Comparison of ENCODE assay signal across 22 cellular contexts in the genomic region with DNA sequence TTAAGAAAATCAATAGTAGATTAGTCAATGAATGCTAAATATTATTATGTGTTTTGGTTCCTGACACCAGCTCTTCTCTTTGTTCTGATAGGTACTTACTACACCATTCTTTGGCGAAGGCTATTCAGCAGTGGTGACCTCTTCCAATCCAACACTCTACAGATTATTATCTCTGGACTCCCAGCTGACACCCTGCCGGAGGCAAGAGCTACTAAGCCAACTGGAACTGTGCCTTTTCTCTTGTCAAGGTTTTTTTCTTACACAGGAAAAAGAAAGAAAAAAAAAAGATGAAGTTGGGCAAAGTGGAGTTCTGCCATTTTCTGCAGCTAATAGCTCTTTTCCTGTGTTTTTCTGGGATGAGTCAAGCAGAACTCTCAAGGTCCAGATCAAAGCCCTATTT. TPM values are rescaled to one million over a fixed set of nuclear protein-coding genes. Genes with fewer than 3 reads are reported as not detected.
"Had no signal": no experiment of that assay in that cellular context is flagged by ENCODE, and none has a peak within 500 bp of the region (broad histone marks: within the 10 kb centered on the region; RNA-seq: fewer than 3 reads in every experiment).

No MANE protein-coding gene starts in this region.

- H3K36me3 Mint-ChIP-seq: activated CD4-positive, alpha-beta memory T cell treated with anti-CD3 and anti-CD28 coated beads for 36 hours; activated naive CD8-positive, alpha-beta T cell treated with anti-CD3 and anti-CD28 coated beads, Interleukin-2, amount 10 ng/mL, durations not matched to agents 7 days and 5 days; stimulated activated memory B cell treated with anti-CD40 and anti-IgM and Interleukin-4, amounts not matched to agents 10 μg/mL and 1 μg/mL and 100 μg/mL, for 72 hours had no signal

- H3K36me3 ChIP-seq: lower lobe of right lung, spleen, upper lobe of left lung had no signal

- H3K27ac ChIP-seq: body of pancreas, coronary artery, foreskin keratinocyte, lower lobe of right lung, spleen, testis, upper lobe of left lung had no signal

- H3K27me3 Mint-ChIP-seq: activated CD4-positive, alpha-beta memory T cell treated with anti-CD3 and anti-CD28 coated beads for 36 hours; activated naive CD8-positive, alpha-beta T cell treated with anti-CD3 and anti-CD28 coated beads, Interleukin-2, amount 10 ng/mL, durations not matched to agents 7 days and 5 days; natural killer cell treated with Interleukin-12 subunit alpha and Interleukin-12 subunit beta and Interleukin-15 and Interleukin-18, amount 100 ng/mL, for 72 hours; stimulated activated memory B cell treated with anti-CD40 and anti-IgM and Interleukin-4, amounts not matched to agents 10 μg/mL and 1 μg/mL and 100 μg/mL, for 72 hours had no signal

- H3K4me3 ChIP-seq: body of pancreas, coronary artery, lower lobe of right lung, spleen, testis, upper lobe of left lung had no signal

- H3K27me3 ChIP-seq: body of pancreas, foreskin keratinocyte, spleen, testis, upper lobe of left lung had no signal

- H3K27ac Mint-ChIP-seq: activated CD4-positive, alpha-beta memory T cell treated with anti-CD3 and anti-CD28 coated beads for 36 hours; activated naive CD8-positive, alpha-beta T cell treated with anti-CD3 and anti-CD28 coated beads, Interleukin-2, amount 10 ng/mL, durations not matched to agents 7 days and 5 days; natural killer cell treated with Interleukin-12 subunit alpha and Interleukin-12 subunit beta and Interleukin-15 and Interleukin-18, amount 100 ng/mL, for 72 hours; stimulated activated memory B cell treated with anti-CD40 and anti-IgM and Interleukin-4, amounts not matched to agents 10 μg/mL and 1 μg/mL and 100 μg/mL, for 72 hours had no signal

- H3K4me1 ChIP-seq: body of pancreas, foreskin keratinocyte, lower lobe of right lung, spleen, testis, upper lobe of left lung had no signal

- DNase-seq: activated CD4-positive, alpha-beta memory T cell treated with anti-CD3 and anti-CD28 coated beads for 36 hours; activated CD4-positive, alpha-beta T cell treated with anti-CD3 and anti-CD28 coated beads for 4 hours; activated naive CD8-positive, alpha-beta T cell treated with anti-CD3 and anti-CD28 coated beads, Interleukin-2, amount 10 ng/mL, durations not matched to agents 7 days and 5 days; body of pancreas; central memory CD4-positive, alpha-beta T cell; foreskin keratinocyte; hypothalamus; lower lobe of right lung; occipital lobe; retina; spleen; stimulated activated CD4-positive, alpha-beta T cell treated with anti-CD3 and anti-CD28 coated beads, Interleukin-4, amount 100 ng/mL, for 4 hours; testis; upper lobe of left lung had no signal

- H3K9me3 ChIP-seq: body of pancreas, lower lobe of right lung, spleen, testis, upper lobe of left lung had no signal

- ATAC-seq: body of pancreas; foreskin keratinocyte; lower lobe of right lung; natural killer cell treated with Interleukin-12 subunit alpha and Interleukin-12 subunit beta and Interleukin-15 and Interleukin-18, amount 100 ng/mL, for 72 hours; stimulated activated memory B cell treated with anti-CD40 and anti-IgM and Interleukin-4, amounts not matched to agents 10 μg/mL and 1 μg/mL and 100 μg/mL, for 72 hours had no signal

- H3K4me3 Mint-ChIP-seq: activated CD4-positive, alpha-beta memory T cell treated with anti-CD3 and anti-CD28 coated beads for 36 hours; activated naive CD8-positive, alpha-beta T cell treated with anti-CD3 and anti-CD28 coated beads, Interleukin-2, amount 10 ng/mL, durations not matched to agents 7 days and 5 days; natural killer cell treated with Interleukin-12 subunit alpha and Interleukin-12 subunit beta and Interleukin-15 and Interleukin-18, amount 100 ng/mL, for 72 hours; stimulated activated memory B cell treated with anti-CD40 and anti-IgM and Interleukin-4, amounts not matched to agents 10 μg/mL and 1 μg/mL and 100 μg/mL, for 72 hours had no signal

- H3K4me1 Mint-ChIP-seq: activated naive CD8-positive, alpha-beta T cell treated with anti-CD3 and anti-CD28 coated beads, Interleukin-2, amount 10 ng/mL, durations not matched to agents 7 days and 5 days; stimulated activated memory B cell treated with anti-CD40 and anti-IgM and Interleukin-4, amounts not matched to agents 10 μg/mL and 1 μg/mL and 100 μg/mL, for 72 hours had no signal

RNA-seq across cellular contexts. Expression of a gene that starts 11.7 kb away (rescaled TPM):
- total RNA-seq: activated CD4-positive, alpha-beta memory T cell treated with anti-CD3 and anti-CD28 coated beads for 36 hours; activated naive CD8-positive, alpha-beta T cell treated with anti-CD3 and anti-CD28 coated beads, Interleukin-2, amount 10 ng/mL, durations not matched to agents 7 days and 5 days; body of pancreas; epithelial cell of proximal tubule; fibroblast of lung; foreskin keratinocyte; lower lobe of right lung; mesenteric fat pad; natural killer cell treated with Interleukin-12 subunit alpha and Interleukin-12 subunit beta and Interleukin-15 and Interleukin-18, amount 100 ng/mL, for 72 hours; posterior vena cava; T-helper 2 cell treated with Interferon-gamma antibody and Interleukin-4, amounts not matched to agents 100 ng/mL and 5 ng/mL, for 36 hours had no signal
